ENCODE assay signal across 1 cellular context in the genomic region with DNA sequence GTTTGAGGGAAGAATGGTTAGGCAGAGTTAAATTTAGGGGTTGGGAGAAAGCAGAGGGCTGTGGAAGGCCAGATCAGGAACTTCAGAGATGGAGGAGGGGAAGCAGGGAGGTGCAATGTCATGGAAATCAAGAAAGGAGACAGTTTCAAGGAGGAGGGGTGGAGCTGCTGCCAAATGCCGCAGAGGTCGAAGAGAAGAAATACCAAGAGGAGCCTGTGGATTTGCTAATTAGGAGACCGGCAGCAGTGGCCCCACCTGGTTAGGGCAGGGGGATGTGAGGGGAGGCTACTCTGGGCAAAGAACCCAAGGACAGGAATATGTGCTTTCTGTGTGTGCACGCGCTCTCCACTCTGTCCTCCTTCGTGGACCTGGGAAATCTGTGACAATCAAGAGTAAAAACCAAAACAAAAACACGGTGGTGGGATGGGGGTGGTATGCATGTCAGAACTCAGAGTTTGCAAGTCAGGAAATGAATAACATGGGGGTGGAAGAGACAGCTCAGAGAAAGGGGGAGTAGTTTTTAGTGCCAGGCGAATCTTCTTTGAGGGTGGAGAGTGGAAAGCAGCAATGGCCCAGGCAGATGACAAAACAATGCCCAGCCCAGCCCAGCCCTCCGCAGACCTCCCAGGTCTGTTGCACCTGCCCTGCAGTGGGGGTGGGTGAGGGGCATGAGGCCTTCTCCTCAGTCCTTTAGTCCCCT.
TF ChIP-seq lines count a peak whose summit lies in the region.

No MANE protein-coding gene starts in this region.

TF ChIP-seq in GM23338, 12 proteins besides CTCF, POLR2A, EP300 and RAD21 (continued from another document):
- TF ChIP-seq ZNF462 (CRISPR knock-in tag; IDR thresholded peaks at IDR 0.05) = 0 out of 2 replicates have a peak, but pooled peaks have one; percentile 33
